In genomic region chr13:79497852-79498251, GRCh38 we compare ENCODE assay signal across 14 cellular contexts.
"Had no signal": no experiment of that assay in that cellular context is flagged by ENCODE, and none has a peak within 500 bp of the region (broad histone marks: within the 10 kb centered on the region; RNA-seq: fewer than 3 reads in every experiment).

No MANE protein-coding gene starts in this region.

- H3K27ac Mint-ChIP-seq: activated B cell treated with CpG ODN at 0.5 μM for 24 hours; natural killer cell treated with Interleukin-12 subunit alpha and Interleukin-12 subunit beta and Interleukin-15 and Interleukin-18, amount 100 ng/mL, for 72 hours had no signal

- ATAC-seq: left lobe of liver; natural killer cell treated with Interleukin-12 subunit alpha and Interleukin-12 subunit beta and Interleukin-15 and Interleukin-18, amount 100 ng/mL, for 72 hours; right lobe of liver had no signal

- H3K9me3 Mint-ChIP-seq: activated B cell treated with CpG ODN at 0.5 μM for 24 hours; natural killer cell treated with Interleukin-12 subunit alpha and Interleukin-12 subunit beta and Interleukin-15 and Interleukin-18, amount 100 ng/mL, for 72 hours had no signal

- H3K4me1 Mint-ChIP-seq: activated B cell treated with CpG ODN at 0.5 μM for 24 hours had no signal

- DNase-seq: activated B cell treated with CpG ODN at 0.5 μM for 24 hours; activated T-cell treated with anti-CD3 and anti-CD28 coated beads, Interleukin-2, amount 50 U/mL, for 48 hours; cerebellar nuclear complex; effector CD4-positive, alpha-beta T cell; hypothalamus; islet precursor cell; right lobe of liver; small intestine; stimulated activated CD4-positive, alpha-beta T cell treated with anti-CD3 and anti-CD28 coated beads, Interleukin-15, amount 100 ng/mL, for 24 hours; stimulated activated CD4-positive, alpha-beta T cell treated with anti-CD3 and anti-CD28 coated beads, Interleukin-2, amount 100 ng/mL, for 48 hours; stomach; upper lobe of left lung had no signal

- H3K4me3 Mint-ChIP-seq: activated B cell treated with CpG ODN at 0.5 μM for 24 hours; natural killer cell treated with Interleukin-12 subunit alpha and Interleukin-12 subunit beta and Interleukin-15 and Interleukin-18, amount 100 ng/mL, for 72 hours had no signal
